In genomic region chr4:168981460-168981859, GRCh38 we compare ENCODE assay signal across 19 cellular contexts. TPM values are rescaled to one million over a fixed set of nuclear protein-coding genes. Genes with fewer than 3 reads are reported as not detected.
DNase-seq lines count a peak whose midpoint lies in the region; ATAC-seq and TF ChIP-seq lines count a peak whose summit lies in the region.
"Had no signal": no experiment of that assay in that cellular context is flagged by ENCODE, and none has a peak within 500 bp of the region (broad histone marks: within the 10 kb centered on the region; RNA-seq: fewer than 3 reads in every experiment).

No MANE protein-coding gene starts in this region.

- H3K4me3 Mint-ChIP-seq in activated CD8-positive, alpha-beta T cell treated with anti-CD3 and anti-CD28 coated beads, Interleukin-2, amount 10 ng/mL, durations not matched to agents 7 days and 5 days, result no peak overlapping the region
- H3K4me3 Mint-ChIP-seq: H9 had no signal

- no peak overlapping the region for H3K9ac ChIP-seq in PC-3 (ENCODE audit: low read length)

- ATAC-seq in PC-3, result no peak
- no peak for ATAC-seq in activated CD8-positive, alpha-beta T cell treated with anti-CD3 and anti-CD28 coated beads, Interleukin-2, amount 10 ng/mL, durations not matched to agents 7 days and 5 days
- ATAC-seq: A549, K562 had no signal

- 0 out of 2 replicates have a peak, but pooled peaks cover 6% of the 10 kb centered on the region for H3K9me3 ChIP-seq in PC-3 (ENCODE audit: low read length)

- DNase-seq in ELR (ENCODE audit: low read depth), result peak; percentile 66
- DNase-seq in PC-3, result peak; percentile 46
- DNase-seq in dermis blood vessel endothelial cell, result peak; percentile 32
- peak; percentile 9 to 35 for DNase-seq in foreskin fibroblast
- no peak for DNase-seq in activated CD8-positive, alpha-beta T cell treated with anti-CD3 and anti-CD28 coated beads, Interleukin-2, amount 10 ng/mL, durations not matched to agents 7 days and 5 days
- DNase-seq in SHP77 (lab: John Stamatoyannopoulos, UW), result no peak
- DNase-seq in SHP77 treated with DMSO at 0.1 percent for 48 hours (lab: John Stamatoyannopoulos, UW), result no peak
- no peak for DNase-seq in activated effector memory CD4-positive, alpha-beta T cell treated with Interleukin-2 at 50 U/mL for 16 hours
- DNase-seq: C1 segment of cervical spinal cord, DMS79 treated with DMSO at 0.1 percent for 48 hours, GF-D8, H9, MV-4-11, NCI-H1417, NCI-H187 treated with DMSO at 0.1 percent for 48 hours, NCI-H748 treated with DMSO at 0.1 percent for 48 hours had no signal

- POLR2A ChIA-PET in PC-3 (lab: Charles Lee; ENCODE audit: unreplicated experiment), result no interaction called here
- POLR2A ChIA-PET in activated CD8-positive, alpha-beta T cell treated with anti-CD3 and anti-CD28 coated beads, Interleukin-2, amount 10 ng/mL, durations not matched to agents 7 days and 5 days (lab: Charles Lee), result no interaction called here

- no peak overlapping the region for H3K27ac Mint-ChIP-seq in activated CD8-positive, alpha-beta T cell treated with anti-CD3 and anti-CD28 coated beads, Interleukin-2, amount 10 ng/mL, durations not matched to agents 7 days and 5 days
- H3K27ac Mint-ChIP-seq: H9 had no signal

- H3K79me2 ChIP-seq in PC-3 (ENCODE audit: low read length), result 0 out of 2 replicates have a peak, but pooled peaks cover 4% of the 10 kb centered on the region

- H3K27me3 Mint-ChIP-seq in activated CD8-positive, alpha-beta T cell treated with anti-CD3 and anti-CD28 coated beads, Interleukin-2, amount 10 ng/mL, durations not matched to agents 7 days and 5 days (ENCODE audit: low read depth), result no peaks in the 10 kb centered on the region

- no peaks in the 10 kb centered on the region for H3K27me3 ChIP-seq in PC-3 (ENCODE audit: low read length)

- TF ChIP-seq CTCF in PC-3 (conservative IDR thresholded peaks at IDR 0.05; ENCODE audit: low read depth, low read length), result no peak
- no peak for TF ChIP-seq CTCF in foreskin fibroblast (IDR thresholded peaks at IDR 0.05; ENCODE audit: low read depth, low read length)

- no peaks in the 10 kb centered on the region for H3K9me2 ChIP-seq in PC-3 (replicated peaks; ENCODE audit: low read length)

- H3K4me2 ChIP-seq in PC-3 (ENCODE audit: low read length), result no peak overlapping the region
- H3K4me2 ChIP-seq: A549 had no signal

- peaks cover 25% of the 10 kb centered on the region for H3K9me3 Mint-ChIP-seq in activated CD8-positive, alpha-beta T cell treated with anti-CD3 and anti-CD28 coated beads, Interleukin-2, amount 10 ng/mL, durations not matched to agents 7 days and 5 days (ENCODE audit: insufficient read depth)

- no peaks in the 10 kb centered on the region for H3K4me1 Mint-ChIP-seq in activated CD8-positive, alpha-beta T cell treated with anti-CD3 and anti-CD28 coated beads, Interleukin-2, amount 10 ng/mL, durations not matched to agents 7 days and 5 days (ENCODE audit: low read depth)

- peaks cover 46% of the 10 kb centered on the region for H3K36me3 Mint-ChIP-seq in activated CD8-positive, alpha-beta T cell treated with anti-CD3 and anti-CD28 coated beads, Interleukin-2, amount 10 ng/mL, durations not matched to agents 7 days and 5 days (ENCODE audit: low read depth)

- H3K4me3 ChIP-seq in PC-3 (ENCODE audit: low read length) (no peak overlapping the region), foreskin fibroblast (ENCODE audit: low read depth in 1 of 2, low read length in 2 of 2) (no peak overlapping the region)
- H3K4me3 ChIP-seq: A549, K562 had no signal

- no peaks in the 10 kb centered on the region for H4K20me1 ChIP-seq in PC-3 (ENCODE audit: low read length)

- no peaks in the 10 kb centered on the region for H3K4me1 ChIP-seq in PC-3 (ENCODE audit: insufficient read depth, low read length)
- H3K4me1 ChIP-seq: A549 had no signal

- H2AFZ ChIP-seq in PC-3 (ENCODE audit: low read length), result no peak overlapping the region

- CTCF ChIA-PET in PC-3 (lab: Charles Lee), result no interaction called here
- CTCF ChIA-PET in activated CD8-positive, alpha-beta T cell treated with anti-CD3 and anti-CD28 coated beads, Interleukin-2, amount 10 ng/mL, durations not matched to agents 7 days and 5 days (lab: Charles Lee), result no interaction called here

- intact Hi-C loops in PC-3 (cut with micrococcal nuclease), result no loop called here

- BruUV-seq in PC-3 (replicated peaks; lab: Mats Ljungman, UMichigan), result no TSS peak

- H3K36me3 ChIP-seq in PC-3 (ENCODE audit: low read depth, low read length), result peaks cover 12% of the 10 kb centered on the region

- no peaks in the 10 kb centered on the region for H3F3A ChIP-seq in PC-3 (ENCODE audit: low read length, unreplicated experiment)

- H3K27ac ChIP-seq in PC-3 (ENCODE audit: low read length), result no peak overlapping the region
- H3K27ac ChIP-seq: A549, RWPE1 had no signal

RNA-seq across cellular contexts. Expression of gene CBR4, which starts 28.6 kb away (rescaled TPM):
- total RNA-seq in PC-3 (2014; rRNA removed) (7.4 and 12.6 TPM in 2 replicates), dermis blood vessel endothelial cell (14.7 and 20.1 TPM in 2 replicates)
- total RNA-seq in activated CD8-positive, alpha-beta T cell treated with anti-CD3 and anti-CD28 coated beads, Interleukin-2, amount 10 ng/mL, durations not matched to agents 7 days and 5 days, result 10 to 100 TPM; 11.6 to 11.7 TPM

Comparison
In these comparisons a context has a peak if more than half of its experiments do, and no peak if none do; other contexts are left out.
1. DNase-seq: peak in ELR (single experiment), PC-3 (single experiment), dermis blood vessel endothelial cell (single experiment) and foreskin fibroblast (2 of 2); none in activated CD8-positive, alpha-beta T cell treated with anti-CD3 and anti-CD28 coated beads, Interleukin-2, amount 10 ng/mL, durations not matched to agents 7 days and 5 days (single experiment), SHP77 (0 of 2), SHP77 treated with DMSO at 0.1 percent for 48 hours (single experiment) and activated effector memory CD4-positive, alpha-beta T cell treated with Interleukin-2 at 50 U/mL for 16 hours (single experiment).